8 cellular contexts compared by ENCODE assay signal in the genomic region with DNA sequence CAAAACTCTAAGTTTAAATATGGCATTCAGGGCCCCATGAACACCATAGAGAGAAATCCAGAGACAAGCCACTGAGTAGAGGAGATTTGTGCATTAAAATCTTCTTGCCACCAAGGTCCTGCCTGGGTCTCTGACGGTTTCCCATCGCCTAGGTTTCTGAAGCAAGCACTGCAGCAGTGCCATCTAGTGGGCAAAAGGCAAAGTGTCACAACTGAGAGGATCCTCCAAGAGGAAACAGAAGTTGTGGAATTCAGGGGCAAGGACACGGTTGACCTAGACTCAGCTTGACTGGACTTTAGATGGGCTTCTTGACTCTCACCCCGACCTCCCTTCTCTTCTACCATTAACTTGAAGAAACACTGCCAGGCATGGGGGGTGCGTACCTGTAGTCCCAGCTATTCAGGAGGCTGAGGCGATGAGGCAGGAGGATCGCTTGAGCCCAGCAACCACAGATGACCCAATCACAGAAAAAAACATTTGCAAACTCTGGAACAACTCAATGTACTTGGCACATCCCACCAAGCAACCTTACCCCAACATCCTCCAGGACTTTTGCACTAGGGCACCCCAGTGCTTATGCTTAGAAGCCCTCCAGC.
A peak's percentile ranks its signal among the peaks of the same experiment; 100 is the strongest.
DNase-seq lines count a peak whose midpoint lies in the region; ATAC-seq and TF ChIP-seq lines count a peak whose summit lies in the region.

No MANE protein-coding gene starts in this region.

- TF ChIP-seq CTCF in parathyroid adenoma (IDR thresholded peaks at IDR 0.05): peak; percentile 29

- H3K27ac ChIP-seq in parathyroid adenoma: no peak overlapping the region

- no peaks in the 10 kb centered on the region for H3K36me3 ChIP-seq in parathyroid adenoma (ENCODE audit: control insufficient read depth, insufficient read depth, low read length)

- H3K79me2 ChIP-seq in parathyroid adenoma: no peaks in the 10 kb centered on the region

- no peaks in the 10 kb centered on the region for H3K9me3 ChIP-seq in parathyroid adenoma (ENCODE audit: control insufficient read depth, low read length)

- no peaks in the 10 kb centered on the region for H3K4me1 ChIP-seq in parathyroid adenoma

- no peak overlapping the region for H3K4me2 ChIP-seq in parathyroid adenoma (ENCODE audit: low read length)

- ATAC-seq in HG02852 (IDR thresholded peaks at IDR 0.05; ENCODE audit: unreplicated experiment) (peak; percentile 54), HG03175 (IDR thresholded peaks at IDR 0.05; ENCODE audit: unreplicated experiment) (no peak), HG03354 (IDR thresholded peaks at IDR 0.05; ENCODE audit: poor library complexity, severe bottlenecking, unreplicated experiment) (no peak)

- H3K4me3 ChIP-seq in parathyroid adenoma (ENCODE audit: low read depth, low read length): no peak overlapping the region

- no peak overlapping the region for H2AFZ ChIP-seq in parathyroid adenoma

- H3K27me3 ChIP-seq in parathyroid adenoma (ENCODE audit: control insufficient read depth, insufficient read depth, low read length): no peaks in the 10 kb centered on the region

- peak; percentile 20 for DNase-seq in EL
- peak; percentile 70 for DNase-seq in NOMO-1 treated with DMSO at 0.1 percent for 48 hours (lab: John Stamatoyannopoulos, UW; ENCODE audit: unreplicated experiment)
- peak; percentile 32 for DNase-seq in activated naive CD4-positive, alpha-beta T cell treated with Interleukin-2 at 50 U/mL for 16 hours
- DNase-seq in glomerular visceral epithelial cell (ENCODE audit: extremely low spot score): peak; percentile 5

- no peak overlapping the region for H3K9ac ChIP-seq in parathyroid adenoma

Comparison
In these comparisons a context has a peak if more than half of its experiments do, and no peak if none do; other contexts are left out.
1. DNase-seq: peak in every context shown above with its lines; median percentile 70 in NOMO-1 treated with DMSO at 0.1 percent for 48 hours; 32 in activated naive CD4-positive, alpha-beta T cell treated with Interleukin-2 at 50 U/mL for 16 hours; 20 in EL; 5 in glomerular visceral epithelial cell.